Comparison of ENCODE assay signal across 17 cellular contexts in the genomic region with DNA sequence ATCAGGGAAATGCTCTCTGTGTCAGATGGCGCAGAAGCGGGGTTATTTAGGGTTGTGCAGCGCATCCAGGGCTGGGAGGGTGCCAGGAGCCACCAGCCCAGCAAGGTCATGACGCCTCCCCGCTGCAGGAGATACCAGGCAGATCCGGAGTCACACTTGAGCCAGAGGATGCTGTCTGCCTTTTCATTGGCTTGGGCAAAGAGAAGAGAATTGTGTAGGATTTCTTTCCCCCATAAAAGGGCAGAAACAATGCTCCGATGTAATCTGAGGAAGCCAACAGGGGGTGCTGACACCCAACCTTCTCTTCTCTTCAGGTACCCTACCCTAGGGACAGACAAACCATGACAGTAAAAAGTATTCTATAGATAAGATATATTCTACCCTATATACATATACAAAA.
"Had no signal": no experiment of that assay in that cellular context is flagged by ENCODE, and none has a peak within 500 bp of the region (broad histone marks: within the 10 kb centered on the region; RNA-seq: fewer than 3 reads in every experiment).

No MANE protein-coding gene starts in this region.

- H3K9me3 ChIP-seq: pancreas, thoracic aorta had no signal

- H3K4me1 Mint-ChIP-seq: activated naive CD4-positive, alpha-beta T cell treated with anti-CD3 and anti-CD28 coated beads, Interleukin-2, amount 50 U/mL, for 24 hours; stimulated activated naive CD8-positive, alpha-beta T cell treated with anti-CD3 and anti-CD28 coated beads, Interleukin-15, amount 100 ng/mL, for 72 hours had no signal

- H3K9me3 Mint-ChIP-seq: nephron progenitor cell had no signal

- H3K4me3 Mint-ChIP-seq: activated naive CD4-positive, alpha-beta T cell treated with anti-CD3 and anti-CD28 coated beads, Interleukin-2, amount 50 U/mL, for 24 hours; activated T-cell treated with anti-CD3 and anti-CD28 coated beads, Interleukin-2, amount 50 U/mL, for 24 hours; dendritic cell treated with granulocyte-macrophage colony-stimulating factor and Interleukin-4, amounts not matched to agents 40 ng/mL and 50 ng/mL, for 4 days; effector memory CD8-positive, alpha-beta T cell; nephron progenitor cell; stimulated activated naive CD8-positive, alpha-beta T cell treated with anti-CD3 and anti-CD28 coated beads, Interleukin-15, amount 100 ng/mL, for 72 hours had no signal

- H3K27me3 ChIP-seq: brain microvascular endothelial cell, pancreas had no signal

- H3K36me3 ChIP-seq: brain microvascular endothelial cell, pancreas, thoracic aorta had no signal

- H3K4me1 ChIP-seq: pancreas had no signal

- H3K27me3 Mint-ChIP-seq: dendritic cell treated with granulocyte-macrophage colony-stimulating factor and Interleukin-4, amounts not matched to agents 40 ng/mL and 50 ng/mL, for 4 days had no signal

- H3K27ac Mint-ChIP-seq: activated naive CD4-positive, alpha-beta T cell treated with anti-CD3 and anti-CD28 coated beads, Interleukin-2, amount 50 U/mL, for 24 hours; activated T-cell treated with anti-CD3 and anti-CD28 coated beads, Interleukin-2, amount 50 U/mL, for 24 hours; dendritic cell treated with granulocyte-macrophage colony-stimulating factor and Interleukin-4, amounts not matched to agents 40 ng/mL and 50 ng/mL, for 4 days; effector memory CD8-positive, alpha-beta T cell; nephron progenitor cell; stimulated activated naive CD8-positive, alpha-beta T cell treated with anti-CD3 and anti-CD28 coated beads, Interleukin-15, amount 100 ng/mL, for 72 hours had no signal

- ATAC-seq: effector memory CD8-positive, alpha-beta T cell; left ventricle myocardium superior; pancreas; stimulated activated naive CD8-positive, alpha-beta T cell treated with anti-CD3 and anti-CD28 coated beads, Interleukin-15, amount 100 ng/mL, for 72 hours had no signal

- H3K36me3 Mint-ChIP-seq: activated naive CD4-positive, alpha-beta T cell treated with anti-CD3 and anti-CD28 coated beads, Interleukin-2, amount 50 U/mL, for 24 hours had no signal

- DNase-seq: activated CD4-positive, CD25-positive, alpha-beta regulatory T cell; activated effector memory CD4-positive, alpha-beta T cell treated with Interleukin-2 at 50 U/mL for 16 hours; activated T-cell treated with anti-CD3 and anti-CD28 coated beads, Interleukin-2, amount 50 U/mL, for 24 hours; amygdala; brain microvascular endothelial cell; effector memory CD8-positive, alpha-beta T cell; islet precursor cell; left ventricle myocardium superior; mesenchymal stem cell; nephron progenitor cell; pancreas; stimulated activated CD4-positive, alpha-beta T cell treated with anti-CD3 and anti-CD28 coated beads, Interleukin-15, amount 100 ng/mL, for 24 hours; stimulated activated CD4-positive, alpha-beta T cell treated with anti-CD3 and anti-CD28 coated beads, Interleukin-4, amount 100 ng/mL, for 24 hours; stimulated activated naive CD8-positive, alpha-beta T cell treated with anti-CD3 and anti-CD28 coated beads, Interleukin-15, amount 100 ng/mL, for 72 hours had no signal

- H3K4me3 ChIP-seq: pancreas, thoracic aorta had no signal

- H3K27ac ChIP-seq: brain microvascular endothelial cell, pancreas, thoracic aorta had no signal
